ENCODE assay signal across 1 cellular context in the genomic region with DNA sequence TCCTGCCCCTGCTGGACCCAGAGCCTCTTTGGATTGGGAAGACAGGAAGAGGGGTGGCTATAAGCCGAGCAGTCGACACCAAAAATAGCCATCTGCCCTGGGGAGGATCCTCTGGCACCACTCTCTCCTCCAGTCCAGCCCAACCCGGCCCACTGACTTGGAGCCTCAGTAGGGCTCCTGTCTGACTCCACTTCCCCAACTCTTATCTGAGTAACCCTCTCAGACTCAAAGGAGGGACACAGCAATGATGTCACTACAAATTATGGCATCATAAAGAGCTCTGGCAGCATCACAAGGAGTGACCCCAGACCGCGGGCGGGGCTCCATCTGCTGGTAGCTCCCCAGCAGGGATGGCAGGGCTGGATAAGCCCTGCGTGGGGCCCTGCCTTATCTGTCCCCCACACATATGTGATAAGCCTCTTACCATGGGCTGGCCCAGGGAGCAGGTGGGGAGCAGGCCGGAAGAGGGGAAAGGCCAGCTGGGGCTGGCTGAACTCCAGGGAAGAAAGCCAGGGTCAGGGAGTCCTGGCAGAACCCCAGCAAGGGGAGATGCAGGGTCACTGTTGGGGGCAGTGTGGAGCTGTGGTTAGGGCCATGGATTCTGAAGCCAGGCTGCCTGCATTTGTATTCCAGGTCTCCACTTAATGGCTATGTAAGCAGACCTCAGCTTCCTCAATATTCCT.
TF ChIP-seq lines count a peak whose summit lies in the region.

No MANE protein-coding gene starts in this region.

TF ChIP-seq in K562, 482 proteins besides CTCF, POLR2A, EP300 and RAD21 (continued from another document):
- TF ChIP-seq, protein P1, sequence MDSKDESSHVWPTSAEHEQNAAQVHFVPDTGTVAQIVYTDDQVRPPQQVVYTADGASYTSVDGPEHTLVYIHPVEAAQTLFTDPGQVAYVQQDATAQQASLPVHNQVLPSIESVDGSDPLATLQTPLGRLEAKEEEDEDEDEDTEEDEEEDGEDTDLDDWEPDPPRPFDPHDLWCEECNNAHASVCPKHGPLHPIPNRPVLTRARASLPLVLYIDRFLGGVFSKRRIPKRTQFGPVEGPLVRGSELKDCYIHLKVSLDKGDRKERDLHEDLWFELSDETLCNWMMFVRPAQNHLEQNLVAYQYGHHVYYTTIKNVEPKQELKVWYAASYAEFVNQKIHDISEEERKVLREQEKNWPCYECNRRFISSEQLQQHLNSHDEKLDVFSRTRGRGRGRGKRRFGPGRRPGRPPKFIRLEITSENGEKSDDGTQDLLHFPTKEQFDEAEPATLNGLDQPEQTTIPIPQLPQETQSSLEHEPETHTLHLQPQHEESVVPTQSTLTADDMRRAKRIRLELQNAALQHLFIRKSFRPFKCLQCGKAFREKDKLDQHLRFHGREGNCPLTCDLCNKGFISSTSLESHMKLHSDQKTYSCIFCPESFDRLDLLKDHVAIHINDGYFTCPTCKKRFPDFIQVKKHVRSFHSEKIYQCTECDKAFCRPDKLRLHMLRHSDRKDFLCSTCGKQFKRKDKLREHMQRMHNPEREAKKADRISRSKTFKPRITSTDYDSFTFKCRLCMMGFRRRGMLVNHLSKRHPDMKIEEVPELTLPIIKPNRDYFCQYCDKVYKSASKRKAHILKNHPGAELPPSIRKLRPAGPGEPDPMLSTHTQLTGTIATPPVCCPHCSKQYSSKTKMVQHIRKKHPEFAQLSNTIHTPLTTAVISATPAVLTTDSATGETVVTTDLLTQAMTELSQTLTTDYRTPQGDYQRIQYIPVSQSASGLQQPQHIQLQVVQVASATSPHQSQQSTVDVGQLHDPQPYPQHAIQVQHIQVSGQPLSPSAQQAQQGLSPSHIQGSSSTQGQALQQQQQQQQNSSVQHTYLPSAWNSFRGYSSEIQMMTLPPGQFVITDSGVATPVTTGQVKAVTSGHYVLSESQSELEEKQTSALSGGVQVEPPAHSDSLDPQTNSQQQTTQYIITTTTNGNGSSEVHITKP (IDR thresholded peaks at IDR 0.05; ENCODE audit: partially characterized antibody): peak; percentile 80
- TF ChIP-seq, protein P2, sequence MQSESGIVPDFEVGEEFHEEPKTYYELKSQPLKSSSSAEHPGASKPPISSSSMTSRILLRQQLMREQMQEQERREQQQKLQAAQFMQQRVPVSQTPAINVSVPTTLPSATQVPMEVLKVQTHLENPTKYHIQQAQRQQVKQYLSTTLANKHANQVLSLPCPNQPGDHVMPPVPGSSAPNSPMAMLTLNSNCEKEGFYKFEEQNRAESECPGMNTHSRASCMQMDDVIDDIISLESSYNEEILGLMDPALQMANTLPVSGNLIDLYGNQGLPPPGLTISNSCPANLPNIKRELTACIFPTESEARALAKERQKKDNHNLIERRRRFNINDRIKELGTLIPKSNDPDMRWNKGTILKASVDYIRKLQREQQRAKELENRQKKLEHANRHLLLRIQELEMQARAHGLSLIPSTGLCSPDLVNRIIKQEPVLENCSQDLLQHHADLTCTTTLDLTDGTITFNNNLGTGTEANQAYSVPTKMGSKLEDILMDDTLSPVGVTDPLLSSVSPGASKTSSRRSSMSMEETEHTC (IDR thresholded peaks at IDR 0.05): peak; percentile 84
- TF ChIP-seq HNRNPLL (IDR thresholded peaks at IDR 0.05; ENCODE audit: low read depth, low read length, poor library complexity, severe bottlenecking): no peak
- 0 out of 2 replicates have a peak, but pooled peaks have one; percentile 48 for TF ChIP-seq SREBF2 (CRISPR knock-in tag; IDR thresholded peaks at IDR 0.05)
- TF ChIP-seq ZNF316 (IDR thresholded peaks at IDR 0.05): no peak
- TF ChIP-seq CHD2 (IDR thresholded peaks at IDR 0.05; ENCODE audit: low read depth, low read length): peak; percentile 50; the same call in 1 of the 2 replicates
- TF ChIP-seq NFIX (CRISPR knock-in tag; IDR thresholded peaks at IDR 0.05; ENCODE audit: low read depth): peak; percentile 64
- TF ChIP-seq TRIM24 (IDR thresholded peaks at IDR 0.05): peak; percentile 100
- peak; percentile 48 to 52; a peak in 2 of 4 replicates for TF ChIP-seq SRF (CRISPR knock-in tag; IDR thresholded peaks at IDR 0.05)
- TF ChIP-seq DACH1 (IDR thresholded peaks at IDR 0.05; ENCODE audit: partially characterized antibody): peak; percentile 99
- TF ChIP-seq NCOA1 (IDR thresholded peaks at IDR 0.05; ENCODE audit: low read depth): peak; percentile 98
- peak; percentile 77; the same call in 1 of the 2 replicates for TF ChIP-seq HSF4 (CRISPR knock-in tag; IDR thresholded peaks at IDR 0.05; ENCODE audit: borderline replicate concordance)
- TF ChIP-seq ATF6 (CRISPR knock-in tag; IDR thresholded peaks at IDR 0.05): peak; percentile 88
- TF ChIP-seq SRSF7 (optimal IDR thresholded peaks at IDR 0.05; ENCODE audit: low read depth, low read length): no peak
- peak; percentile 100 for TF ChIP-seq ETV1 (tag; conservative IDR thresholded peaks at IDR 0.05; ENCODE audit: low read depth)
- TF ChIP-seq NFXL1 (CRISPR knock-in tag; IDR thresholded peaks at IDR 0.05): peak; percentile 93
- peak; percentile 98 for TF ChIP-seq ATF7 (IDR thresholded peaks at IDR 0.05)
- TF ChIP-seq CREB1 (IDR thresholded peaks at IDR 0.05): peak; percentile 100
- peak; percentile 96 for TF ChIP-seq CREB1 (CRISPR knock-in tag; IDR thresholded peaks at IDR 0.05)
- no peak for TF ChIP-seq KAT8 (IDR thresholded peaks at IDR 0.05; ENCODE audit: low read depth)
- peak; percentile 99 for TF ChIP-seq FOXM1 (IDR thresholded peaks at IDR 0.05; ENCODE audit: low read depth)
- TF ChIP-seq FOXM1 (CRISPR knock-in tag; IDR thresholded peaks at IDR 0.05; ENCODE audit: low read depth): 0 out of 2 replicates have a peak, but pooled peaks have one; percentile 60
- no peak for TF ChIP-seq MCM2 (IDR thresholded peaks at IDR 0.05; ENCODE audit: low read depth)
- TF ChIP-seq EWSR1 (IDR thresholded peaks at IDR 0.05; ENCODE audit: borderline replicate concordance, low read depth, partially characterized antibody): no peak
- peak; percentile 76; the same call in 1 of the 2 replicates for TF ChIP-seq ZNF75A (CRISPR knock-in tag; IDR thresholded peaks at IDR 0.05)
- TF ChIP-seq KAT7 (CRISPR knock-in tag; IDR thresholded peaks at IDR 0.05; ENCODE audit: borderline replicate concordance): peak; percentile 48; the same call in 1 of the 2 replicates
- TF ChIP-seq TOE1 (IDR thresholded peaks at IDR 0.05; ENCODE audit: borderline replicate concordance): peak; percentile 79
- TF ChIP-seq TOE1 (CRISPR knock-in tag; IDR thresholded peaks at IDR 0.05; ENCODE audit: borderline replicate concordance, low read depth): 0 out of 2 replicates have a peak, but pooled peaks have one; percentile 26
- no peak for TF ChIP-seq ZNF778 (CRISPR knock-in tag; IDR thresholded peaks at IDR 0.05)
- peak; percentile 97 for TF ChIP-seq ZNF76 (CRISPR knock-in tag; IDR thresholded peaks at IDR 0.05; ENCODE audit: borderline replicate concordance)
- TF ChIP-seq, protein P3, sequence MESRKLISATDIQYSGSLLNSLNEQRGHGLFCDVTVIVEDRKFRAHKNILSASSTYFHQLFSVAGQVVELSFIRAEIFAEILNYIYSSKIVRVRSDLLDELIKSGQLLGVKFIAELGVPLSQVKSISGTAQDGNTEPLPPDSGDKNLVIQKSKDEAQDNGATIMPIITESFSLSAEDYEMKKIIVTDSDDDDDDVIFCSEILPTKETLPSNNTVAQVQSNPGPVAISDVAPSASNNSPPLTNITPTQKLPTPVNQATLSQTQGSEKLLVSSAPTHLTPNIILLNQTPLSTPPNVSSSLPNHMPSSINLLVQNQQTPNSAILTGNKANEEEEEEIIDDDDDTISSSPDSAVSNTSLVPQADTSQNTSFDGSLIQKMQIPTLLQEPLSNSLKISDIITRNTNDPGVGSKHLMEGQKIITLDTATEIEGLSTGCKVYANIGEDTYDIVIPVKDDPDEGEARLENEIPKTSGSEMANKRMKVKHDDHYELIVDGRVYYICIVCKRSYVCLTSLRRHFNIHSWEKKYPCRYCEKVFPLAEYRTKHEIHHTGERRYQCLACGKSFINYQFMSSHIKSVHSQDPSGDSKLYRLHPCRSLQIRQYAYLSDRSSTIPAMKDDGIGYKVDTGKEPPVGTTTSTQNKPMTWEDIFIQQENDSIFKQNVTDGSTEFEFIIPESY (CRISPR knock-in tag; IDR thresholded peaks at IDR 0.05): peak; percentile 87
- peak; percentile 65; the same call in 1 of the 2 replicates for TF ChIP-seq RFX7 (CRISPR knock-in tag; IDR thresholded peaks at IDR 0.05)
- TF ChIP-seq HNRNPUL1 (IDR thresholded peaks at IDR 0.05; ENCODE audit: low read length): no peak
- peak; percentile 84; the same call in 1 of the 2 replicates for TF ChIP-seq REST (CRISPR knock-in tag; IDR thresholded peaks at IDR 0.05; ENCODE audit: low read depth)
- TF ChIP-seq SIRT6 (IDR thresholded peaks at IDR 0.05; ENCODE audit: low read depth, low read length): no peak
- peak; percentile 100 for TF ChIP-seq NFIC (IDR thresholded peaks at IDR 0.05)
- TF ChIP-seq ZNF583 (CRISPR knock-in tag; IDR thresholded peaks at IDR 0.05): peak; percentile 98
- peak; percentile 88; the same call in 1 of the 2 replicates for TF ChIP-seq ZNF212 (CRISPR knock-in tag; IDR thresholded peaks at IDR 0.05)
- TF ChIP-seq DPF2 (IDR thresholded peaks at IDR 0.05): peak; percentile 100
- TF ChIP-seq SFPQ (IDR thresholded peaks at IDR 0.05; ENCODE audit: low read depth, low read length): no peak
- TF ChIP-seq SNRNP70 (optimal IDR thresholded peaks at IDR 0.05; ENCODE audit: low read depth, low read length): no peak
- TF ChIP-seq HCFC1 (IDR thresholded peaks at IDR 0.05; ENCODE audit: low read depth, low read length): peak; percentile 60
- TF ChIP-seq SIN3B (IDR thresholded peaks at IDR 0.05; ENCODE audit: low read depth): no peak; the same call in 1 of the 2 replicates
- TF ChIP-seq SNIP1 (IDR thresholded peaks at IDR 0.05; ENCODE audit: low read depth): no peak
- TF ChIP-seq C11orf30 (IDR thresholded peaks at IDR 0.05; ENCODE audit: low read depth): peak; percentile 38; the same call in 1 of the 2 replicates
- TF ChIP-seq ZBTB17 (CRISPR knock-in tag; IDR thresholded peaks at IDR 0.05): peak; percentile 93
- TF ChIP-seq, protein P4, sequence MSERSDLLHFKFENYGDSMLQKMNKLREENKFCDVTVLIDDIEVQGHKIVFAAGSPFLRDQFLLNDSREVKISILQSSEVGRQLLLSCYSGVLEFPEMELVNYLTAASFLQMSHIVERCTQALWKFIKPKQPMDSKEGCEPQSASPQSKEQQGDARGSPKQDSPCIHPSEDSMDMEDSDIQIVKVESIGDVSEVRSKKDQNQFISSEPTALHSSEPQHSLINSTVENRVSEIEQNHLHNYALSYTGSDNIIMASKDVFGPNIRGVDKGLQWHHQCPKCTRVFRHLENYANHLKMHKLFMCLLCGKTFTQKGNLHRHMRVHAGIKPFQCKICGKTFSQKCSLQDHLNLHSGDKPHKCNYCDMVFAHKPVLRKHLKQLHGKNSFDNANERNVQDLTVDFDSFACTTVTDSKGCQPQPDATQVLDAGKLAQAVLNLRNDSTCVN (CRISPR knock-in tag; IDR thresholded peaks at IDR 0.05): peak; percentile 78
